ENCODE assay signal across 9 cellular contexts in the genomic region with DNA sequence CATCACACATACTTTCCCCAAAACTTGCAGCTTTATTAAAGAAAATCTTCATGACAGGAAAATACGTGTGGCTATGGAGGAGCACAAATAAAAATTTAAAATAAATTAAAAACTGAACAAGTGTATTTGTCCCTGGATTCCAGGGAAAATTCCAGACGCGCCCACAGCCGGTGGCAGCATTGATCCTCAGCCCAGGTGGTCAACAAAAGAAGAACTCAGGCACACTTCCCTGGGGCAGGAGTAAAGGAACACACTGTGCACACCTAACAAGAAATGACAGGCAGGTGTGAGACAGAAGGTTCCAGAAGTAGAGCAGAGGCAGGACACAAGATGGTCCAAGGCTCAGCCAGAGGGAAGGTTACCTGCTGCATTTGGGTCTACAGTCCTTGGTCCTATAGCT. TPM values are rescaled to one million over a fixed set of nuclear protein-coding genes. Genes with fewer than 3 reads are reported as not detected.
"Had no signal": no experiment of that assay in that cellular context is flagged by ENCODE, and none has a peak within 500 bp of the region (broad histone marks: within the 10 kb centered on the region; RNA-seq: fewer than 3 reads in every experiment).

No MANE protein-coding gene starts in this region.

- H3K4me3 ChIP-seq: GM12878 had no signal

- DNase-seq: GDM1, GF-D8 had no signal

- FAIRE-seq: G401.6, GM12878, GM12891, GM12892, GM18507, GM19239 had no signal

- ATAC-seq: GM12878 had no signal

RNA-seq across cellular contexts. Expression of gene FOXA2, which starts 36.3 kb away (rescaled TPM):
- total RNA-seq: G401, GM12878 had no signal
- polyA plus RNA-seq: GM12878 had no signal
